In genomic region chr7:98107313-98107691, GRCh38 we compare ENCODE assay signal across 8 cellular contexts. TPM values are rescaled to one million over a fixed set of nuclear protein-coding genes. Genes with fewer than 3 reads are reported as not detected.
A peak's percentile ranks its signal among the peaks of the same experiment; 100 is the strongest.
DNase-seq lines count a peak whose midpoint lies in the region; ATAC-seq and TF ChIP-seq lines count a peak whose summit lies in the region.

No MANE protein-coding gene starts in this region.

- DNase-seq in DMS53 (lab: John Stamatoyannopoulos, UW) (peak; percentile 65), DMS53 treated with DMSO at 0.1 percent for 48 hours (lab: John Stamatoyannopoulos, UW; ENCODE audit: unreplicated experiment) (no peak), Right ventricle myocardium superior (no peak), retinal pigment epithelial cell (ENCODE audit: low read depth) (no peak), COLO829 (ENCODE audit: low spot score) (no peak), hepatic stellate cell (ENCODE audit: low spot score) (no peak)

- intact Hi-C loops in Right ventricle myocardium superior (cut with DNase I) = no loop called here

- H3K4me3 ChIP-seq in retinal pigment epithelial cell (ENCODE audit: low read length) = peak overlapping the region; percentile 71

- H3K4me1 Mint-ChIP-seq in IgD-negative memory B cell = peaks cover 8 to 14% (median 8%) of the 10 kb centered on the region in 3 donors
- H3K4me1 Mint-ChIP-seq in activated T-helper 17 cell treated with anti-CD3 and anti-CD28 coated beads, Interleukin-2, amount 50 U/mL, for 72 hours = peaks cover 17% of the 10 kb centered on the region

- peaks cover 0 to 2% (median 0%) of the 10 kb centered on the region in 3 donors for H3K9me3 Mint-ChIP-seq in IgD-negative memory B cell
- no peaks in the 10 kb centered on the region for H3K9me3 Mint-ChIP-seq in activated T-helper 17 cell treated with anti-CD3 and anti-CD28 coated beads, Interleukin-2, amount 50 U/mL, for 72 hours

- no peaks in the 10 kb centered on the region for H3K36me3 Mint-ChIP-seq in IgD-negative memory B cell
- no peaks in the 10 kb centered on the region for H3K36me3 Mint-ChIP-seq in activated T-helper 17 cell treated with anti-CD3 and anti-CD28 coated beads, Interleukin-2, amount 50 U/mL, for 72 hours (ENCODE audit: low read depth)

- no peak for ATAC-seq in activated T-helper 17 cell treated with anti-CD3 and anti-CD28 coated beads, Interleukin-2, amount 50 U/mL, for 72 hours (replicated peaks)
- ATAC-seq in Right ventricle myocardium superior (ENCODE audit: poor library complexity) = peak; percentile 16

- peak overlapping the region; percentile 87 to 98 (median 98) for H3K4me3 Mint-ChIP-seq in IgD-negative memory B cell
- peak overlapping the region; percentile 85 for H3K4me3 Mint-ChIP-seq in activated T-helper 17 cell treated with anti-CD3 and anti-CD28 coated beads, Interleukin-2, amount 50 U/mL, for 72 hours

- H3K27me3 Mint-ChIP-seq in IgD-negative memory B cell = peaks cover 8% of the 10 kb centered on the region
- H3K27me3 Mint-ChIP-seq in activated T-helper 17 cell treated with anti-CD3 and anti-CD28 coated beads, Interleukin-2, amount 50 U/mL, for 72 hours = peaks cover 6% of the 10 kb centered on the region

- peak overlapping the region in 1 of 3 donors; percentile 67 for H3K27ac Mint-ChIP-seq in IgD-negative memory B cell
- peak overlapping the region; percentile 69 for H3K27ac Mint-ChIP-seq in activated T-helper 17 cell treated with anti-CD3 and anti-CD28 coated beads, Interleukin-2, amount 50 U/mL, for 72 hours

- TF ChIP-seq CTCF in retinal pigment epithelial cell (conservative IDR thresholded peaks at IDR 0.05; ENCODE audit: low read depth, low read length) = no peak

RNA-seq across cellular contexts. Expression of gene LMTK2, which starts 0.6 kb away (rescaled TPM):
- polyA plus RNA-seq in IgD-negative memory B cell = 1.6 TPM
- 10 to 100 TPM in 1 of 2 donors, 1 to 10 TPM in 1; 8.6 to 15.8 TPM for total RNA-seq in activated T-helper 17 cell treated with anti-CD3 and anti-CD28 coated beads, Interleukin-2, amount 50 U/mL, for 72 hours
- total RNA-seq in Right ventricle myocardium superior = 20.3 TPM
